In the genomic region with DNA sequence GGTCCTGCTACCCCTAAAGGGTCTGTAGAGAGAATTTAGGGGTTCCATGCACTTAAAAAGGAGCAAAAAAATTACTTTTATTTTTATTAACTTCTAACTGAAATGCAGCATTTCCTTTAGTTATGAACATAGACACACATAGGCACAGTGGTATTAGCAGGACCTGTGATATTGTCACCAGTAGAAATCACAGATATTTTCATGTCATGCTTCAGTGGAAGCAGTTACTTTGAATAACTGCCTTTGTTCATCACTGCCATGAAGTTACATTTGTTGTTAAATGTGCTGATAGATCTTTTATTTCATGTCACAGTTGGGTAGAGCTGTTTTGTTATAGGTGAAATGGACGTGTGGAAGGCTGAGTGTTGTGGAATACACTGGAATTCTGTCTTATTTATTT, we compare ENCODE assay signal across 21 cellular contexts. TPM values are rescaled to one million over a fixed set of nuclear protein-coding genes. Genes with fewer than 3 reads are reported as not detected.
DNase-seq lines count a peak whose midpoint lies in the region; ATAC-seq and TF ChIP-seq lines count a peak whose summit lies in the region.
"Had no signal": no experiment of that assay in that cellular context is flagged by ENCODE, and none has a peak within 500 bp of the region (broad histone marks: within the 10 kb centered on the region; RNA-seq: fewer than 3 reads in every experiment).

No MANE protein-coding gene starts in this region.

- CTCF ChIA-PET in Caco-2 (lab: Charles Lee): interaction anchor here (2.8 to 3.9 kb wide), 2 partner anchors 11 to 62 kb away, joined by 18 to 32 read pairs; no protein-coding TSS in a partner anchor

- H3K4me1 ChIP-seq in Caco-2 (peaks cover 46% of the 10 kb centered on the region), hepatocyte (ENCODE audit: insufficient read depth) (peaks cover 27% of the 10 kb centered on the region), stomach (peaks cover 22 to 50% (median 27%) of the 10 kb centered on the region in 4 donors)

- H3K4me3 Mint-ChIP-seq in Caco-2 (ENCODE audit: unreplicated experiment): peak overlapping the region; percentile 48
- H3K4me3 Mint-ChIP-seq: activated CD4-positive, alpha-beta T cell treated with anti-CD3 and anti-CD28 coated beads, Interleukin-2, amount 10 ng/mL, durations not matched to agents 24 days and 14 days; GM23338; mesothelial cell of epicardium; nephron progenitor cell; T-helper 17 cell had no signal

- no peak overlapping the region for H3K4me2 ChIP-seq in hepatocyte
- H3K4me2 ChIP-seq: GM23338 had no signal

- H2AFZ ChIP-seq in hepatocyte: no peak overlapping the region
- H2AFZ ChIP-seq: GM23338, parathyroid adenoma had no signal

- H3K27ac Mint-ChIP-seq in Caco-2 (ENCODE audit: unreplicated experiment): peak overlapping the region; percentile 91
- H3K27ac Mint-ChIP-seq: mesothelial cell of epicardium, T-helper 17 cell had no signal

- TF ChIP-seq EP300 in stomach (IDR thresholded peaks at IDR 0.05): no peak

- ATAC-seq in GM19397 (IDR thresholded peaks at IDR 0.05; ENCODE audit: unreplicated experiment): no peak
- ATAC-seq: gastroesophageal sphincter, T-helper 17 cell had no signal

- peaks cover 13% of the 10 kb centered on the region for H3K36me3 Mint-ChIP-seq in Caco-2 (ENCODE audit: insufficient read depth, unreplicated experiment)

- H3K9me3 ChIP-seq in Caco-2 (no peaks in the 10 kb centered on the region), hepatocyte (ENCODE audit: low read depth) (no peaks in the 10 kb centered on the region), stomach (no peaks in the 10 kb centered on the region)
- H3K9me3 ChIP-seq: esophagus muscularis mucosa, gastroesophageal sphincter had no signal

- peaks cover 35% of the 10 kb centered on the region for H3K4me1 Mint-ChIP-seq in Caco-2 (ENCODE audit: low read depth, unreplicated experiment)

- no peak for TF ChIP-seq POLR2A in stomach (IDR thresholded peaks at IDR 0.05)

- H3K9me3 Mint-ChIP-seq in Caco-2 (ENCODE audit: unreplicated experiment): no peaks in the 10 kb centered on the region
- H3K9me3 Mint-ChIP-seq: activated CD4-positive, alpha-beta T cell treated with anti-CD3 and anti-CD28 coated beads, Interleukin-2, amount 10 ng/mL, durations not matched to agents 24 days and 14 days; GM23338; mesothelial cell of epicardium; nephron progenitor cell had no signal

- H3K4me3 ChIP-seq in Caco-2 (ENCODE audit: low read depth, low read length) (no peak overlapping the region), hepatocyte (no peak overlapping the region), stomach (no peak overlapping the region)
- H3K4me3 ChIP-seq: esophagus muscularis mucosa, gastroesophageal sphincter, GM23338 had no signal

- TF ChIP-seq CTCF in Caco-2 (IDR thresholded peaks at IDR 0.05; ENCODE audit: insufficient read depth in 1 of 2, low read depth in 1 of 2, low read length in 1 of 2, severe bottlenecking in 1 of 2, unreplicated experiment in 1 of 2) (no peak), hepatocyte (IDR thresholded peaks at IDR 0.05; ENCODE audit: poor library complexity) (no peak), stomach (IDR thresholded peaks at IDR 0.05) (no peak)

- peaks cover 28% of the 10 kb centered on the region for H3K79me2 ChIP-seq in hepatocyte

- intact Hi-C loops in Caco-2 (cut with micrococcal nuclease; ENCODE audit: unreplicated experiment): no loop called here
- intact Hi-C loops in stomach (cut with DNase I; ENCODE audit: low total_unique reads): no loop called here

- 85% methylated on average over 1 of the region's 1 CpG for WGBS in hepatocyte (ENCODE audit: low lambda C conversion rate, missing lambda C conversion rate)
- 31 to 48% (median 38%) methylated on average over 1 of the region's 1 CpG for WGBS in stomach, 5 donors

- H3K27ac ChIP-seq in hepatocyte (peak overlapping the region; percentile 91), stomach (peak overlapping the region in 4 of 5 donors; percentile 49 to 85 (median 72))
- H3K27ac ChIP-seq: gastroesophageal sphincter, parathyroid adenoma had no signal

- no peak for DNase-seq in Caco-2
- DNase-seq in NCI-H526 treated with DMSO at 0.1 percent for 48 hours (lab: John Stamatoyannopoulos, UW): peak; percentile 64
- DNase-seq in hepatocyte (ENCODE audit: low spot score): no peak
- DNase-seq in stomach: no peak
- no peak for DNase-seq in activated CD8-positive, alpha-beta memory T cell treated with anti-CD3 and anti-CD28 coated beads, Interleukin-2, amount 50 U/mL, for 48 hours
- no peak for DNase-seq in NCI-H69 (lab: John Stamatoyannopoulos, UW)
- no peak for DNase-seq in NCI-H82 treated with DMSO at 0.1 percent for 48 hours (lab: John Stamatoyannopoulos, UW; ENCODE audit: unreplicated experiment)
- DNase-seq: activated CD4-positive, alpha-beta T cell treated with anti-CD3 and anti-CD28 coated beads, Interleukin-2, amount 10 ng/mL, durations not matched to agents 24 days and 14 days; DND-41; effector CD8-positive, alpha-beta T cell; NCI-H1048; NCI-H345; nephron progenitor cell; stimulated activated CD4-positive, alpha-beta T cell treated with anti-CD3 and anti-CD28 coated beads, Interleukin-15, amount 100 ng/mL, for 24 hours; T-helper 17 cell had no signal

- no TSS peak for BruUV-seq in Caco-2 (replicated peaks; lab: Mats Ljungman, UMichigan)

- H3K27me3 ChIP-seq in Caco-2 (replicated peaks; ENCODE audit: control insufficient read depth, insufficient read depth, low read length) (no peaks in the 10 kb centered on the region), hepatocyte (no peaks in the 10 kb centered on the region), stomach (no peaks in the 10 kb centered on the region)
- H3K27me3 ChIP-seq: esophagus muscularis mucosa, gastroesophageal sphincter had no signal

- POLR2A ChIA-PET in Caco-2 (lab: Charles Lee): no interaction called here

- H3K36me3 ChIP-seq in Caco-2 (ENCODE audit: control insufficient read depth, insufficient read depth, low read length) (no peaks in the 10 kb centered on the region), hepatocyte (replicated peaks; ENCODE audit: insufficient read depth, low read depth) (no peaks in the 10 kb centered on the region), stomach (peaks cover 4 to 27% (median 22%) of the 10 kb centered on the region in 4 donors)

- no peaks in the 10 kb centered on the region for H4K20me1 ChIP-seq in hepatocyte (ENCODE audit: insufficient read depth, poor library complexity, severe bottlenecking)

- H3K9me2 ChIP-seq in hepatocyte (replicated peaks; ENCODE audit: insufficient read depth): no peaks in the 10 kb centered on the region

- H3K27me3 Mint-ChIP-seq in Caco-2 (ENCODE audit: insufficient read depth, unreplicated experiment): no peaks in the 10 kb centered on the region
- H3K27me3 Mint-ChIP-seq: activated CD4-positive, alpha-beta T cell treated with anti-CD3 and anti-CD28 coated beads, Interleukin-2, amount 10 ng/mL, durations not matched to agents 24 days and 14 days; T-helper 17 cell had no signal

RNA-seq across cellular contexts. Expression of a gene that starts 37.4 kb away (rescaled TPM):
- 33.3 TPM in 2 replicates for total RNA-seq in Caco-2 (2022)
- 28.8 and 31.5 TPM in 2 replicates for total RNA-seq in hepatocyte
- 19.0 and 21.0 TPM in 2 replicates for polyA plus RNA-seq in hepatocyte
- 100 to 1,000 TPM in 4 of 5 donors, 10 to 100 TPM in 1; 67.1 to 328 (median 107) TPM for total RNA-seq in stomach
- 10 to 100 TPM; 17.2 to 33.5 (median 20.1) TPM for polyA plus RNA-seq in stomach
